ENCODE assay signal across 8 cellular contexts in the genomic region with DNA sequence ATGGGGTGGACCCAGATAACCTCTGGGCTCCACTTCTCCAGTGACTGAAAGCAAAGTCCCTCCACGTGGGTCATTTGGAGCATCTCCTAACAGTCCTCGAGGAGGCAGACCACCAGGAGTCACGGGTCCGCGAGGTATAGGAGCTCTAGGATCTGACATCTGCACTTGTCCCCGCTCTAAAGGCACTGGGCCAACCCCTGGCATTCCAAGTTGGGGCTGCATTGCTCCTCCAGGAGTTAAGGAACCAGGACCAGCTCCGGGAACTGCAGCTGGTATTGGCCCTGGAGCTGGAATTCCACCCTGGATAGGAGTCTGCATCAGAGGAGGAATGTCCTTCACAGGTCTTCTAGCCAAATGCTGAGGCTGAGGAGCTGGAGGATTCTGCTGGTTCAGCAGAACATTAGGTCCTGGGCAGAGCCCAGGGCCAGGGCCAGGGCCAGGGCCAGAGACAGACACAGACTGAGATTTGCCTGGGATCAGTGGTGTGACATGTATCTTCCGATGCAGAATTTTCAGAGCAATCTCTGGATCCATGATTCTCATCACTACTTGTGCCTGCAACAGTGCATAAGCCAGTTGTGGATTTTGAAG. TPM values are rescaled to one million over a fixed set of nuclear protein-coding genes. Genes with fewer than 3 reads are reported as not detected.
DNase-seq lines count a peak whose midpoint lies in the region; ATAC-seq and TF ChIP-seq lines count a peak whose summit lies in the region.

No MANE protein-coding gene starts in this region.

- H3K4me3 ChIP-seq in GM08714 (ENCODE audit: low read length): peak overlapping the region; percentile 85
- H3K4me3 ChIP-seq in gastroesophageal sphincter: peak overlapping the region; percentile 66 to 99
- peak overlapping the region; percentile 91 for H3K4me3 ChIP-seq in rectal smooth muscle tissue (ENCODE audit: low read length)

- H3K4me1 Mint-ChIP-seq in T-helper 17 cell: peaks cover 36% of the 10 kb centered on the region

- no peak for TF ChIP-seq CTCF in gastroesophageal sphincter (IDR thresholded peaks at IDR 0.05)

- H3K36me3 Mint-ChIP-seq in T-helper 17 cell (ENCODE audit: low read depth): peaks cover 7% of the 10 kb centered on the region

- H3K36me3 ChIP-seq in gastroesophageal sphincter: no peaks in the 10 kb centered on the region
- no peaks in the 10 kb centered on the region for H3K36me3 ChIP-seq in rectal smooth muscle tissue (ENCODE audit: control insufficient read depth, insufficient read depth, low read length)

- H3K27ac ChIP-seq in gastroesophageal sphincter (peak overlapping the region; percentile 88 to 97 (median 94)), rectal smooth muscle tissue (ENCODE audit: low read depth, low read length) (peak overlapping the region; percentile 92)

- no peak for TF ChIP-seq POLR2A in gastroesophageal sphincter (IDR thresholded peaks at IDR 0.05)

- peak overlapping the region; percentile 100 for H3K27ac Mint-ChIP-seq in T-helper 17 cell

- H3K9ac ChIP-seq in rectal smooth muscle tissue (ENCODE audit: low read length): peak overlapping the region; percentile 63

- H3K4me1 ChIP-seq in gastroesophageal sphincter (peaks cover 5 to 53% (median 25%) of the 10 kb centered on the region in 3 donors), rectal smooth muscle tissue (ENCODE audit: control insufficient read depth, insufficient read depth, low read length) (peaks cover 12% of the 10 kb centered on the region)

- no peak for TF ChIP-seq EP300 in gastroesophageal sphincter (IDR thresholded peaks at IDR 0.05)

- no peaks in the 10 kb centered on the region for H3K27me3 ChIP-seq in gastroesophageal sphincter
- H3K27me3 ChIP-seq in rectal smooth muscle tissue (ENCODE audit: control insufficient read depth, insufficient read depth, low read length): no peaks in the 10 kb centered on the region

- H3K9me3 ChIP-seq in T-helper 17 cell (ENCODE audit: control insufficient read depth, low read length, poor library complexity, severe bottlenecking) (no peaks in the 10 kb centered on the region), gastroesophageal sphincter (no peaks in the 10 kb centered on the region)

- ATAC-seq in T-helper 17 cell (no peak), gastroesophageal sphincter (no peak)

- H3K27me3 Mint-ChIP-seq in T-helper 17 cell: no peaks in the 10 kb centered on the region

- WGBS in gastroesophageal sphincter (ENCODE audit: low coverage in 1 of 2), 2 donors: 30 to 100% methylated on average over 2 of the region's 8 CpGs

- H3K4me3 Mint-ChIP-seq in T-helper 17 cell: peak overlapping the region; percentile 99

- no peak for DNase-seq in T-helper 17 cell
- DNase-seq in mucosa of gallbladder (ENCODE audit: low spot score): no peak
- DNase-seq in iPS-NIHi11 (ENCODE audit: low spot score): no peak
- DNase-seq in stimulated activated CD4-positive, alpha-beta T cell treated with anti-CD3 and anti-CD28 coated beads, Interleukin-4, amount 100 ng/mL, for 1 hour: no peak
- DNase-seq in NCI-H2227 (lab: John Stamatoyannopoulos, UW; ENCODE audit: unreplicated experiment): no peak

RNA-seq across cellular contexts. Expression of a gene that starts 0.8 kb away (rescaled TPM):
- 10 to 100 TPM; 18.6 to 18.7 TPM for total RNA-seq in T-helper 17 cell
- 10 to 100 TPM; 24.1 to 29.3 (median 28.1) TPM for total RNA-seq in gastroesophageal sphincter
- 22.6 TPM for total RNA-seq in mucosa of gallbladder
